ENCODE assay signal across 12 cellular contexts in the genomic region with DNA sequence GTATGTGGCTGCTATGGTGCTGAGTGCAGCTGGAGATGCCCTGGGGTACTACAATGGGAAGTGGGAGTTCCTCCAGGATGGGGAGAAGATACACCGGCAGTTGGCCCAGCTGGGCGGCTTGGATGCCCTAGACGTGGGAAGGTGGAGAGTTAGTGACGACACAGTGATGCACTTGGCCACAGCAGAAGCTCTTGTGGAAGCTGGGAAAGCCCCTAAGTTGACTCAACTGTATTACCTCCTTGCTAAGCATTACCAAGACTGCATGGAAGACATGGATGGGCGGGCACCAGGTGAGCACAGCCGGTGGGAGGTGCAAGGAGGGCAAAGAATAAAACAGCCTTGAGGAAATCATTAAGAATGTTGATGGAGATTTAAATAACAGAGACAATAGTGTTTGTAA. TPM values are rescaled to one million over a fixed set of nuclear protein-coding genes. Genes with fewer than 3 reads are reported as not detected.
DNase-seq lines count a peak whose midpoint lies in the region; ATAC-seq, FAIRE-seq and TF ChIP-seq lines count a peak whose summit lies in the region.
"Had no signal": no experiment of that assay in that cellular context is flagged by ENCODE, and none has a peak within 500 bp of the region (broad histone marks: within the 10 kb centered on the region; RNA-seq: fewer than 3 reads in every experiment).

No MANE protein-coding gene starts in this region.

- FAIRE-seq in D721Med (lab: Jason Lieb, UNC) = no peak
- FAIRE-seq: A204.1, H1 had no signal

- no peaks in the 10 kb centered on the region for H3K36me3 Mint-ChIP-seq in activated CD4-positive, alpha-beta T cell treated with anti-CD3 and anti-CD28 coated beads, Interleukin-2, amount 10 ng/mL, durations not matched to agents 24 days and 14 days (ENCODE audit: low read depth)

- ATAC-seq in HG02588 (IDR thresholded peaks at IDR 0.05; ENCODE audit: unreplicated experiment) (peak; percentile 38), HG02884 (IDR thresholded peaks at IDR 0.05; ENCODE audit: unreplicated experiment) (no peak)

- no peaks in the 10 kb centered on the region for H3K9me3 Mint-ChIP-seq in activated CD4-positive, alpha-beta T cell treated with anti-CD3 and anti-CD28 coated beads, Interleukin-2, amount 10 ng/mL, durations not matched to agents 24 days and 14 days
- H3K9me3 Mint-ChIP-seq: stimulated activated naive CD8-positive, alpha-beta T cell treated with anti-CD3 and anti-CD28 coated beads, Interleukin-15, Interleukin-2, amounts not matched to agents 100 ng/mL and 50 ng/mL, for 24 hours had no signal

- peak overlapping the region; percentile 9 for H3K27ac Mint-ChIP-seq in activated CD4-positive, alpha-beta T cell treated with anti-CD3 and anti-CD28 coated beads, Interleukin-2, amount 10 ng/mL, durations not matched to agents 24 days and 14 days
- H3K27ac Mint-ChIP-seq: stimulated activated naive CD8-positive, alpha-beta T cell treated with anti-CD3 and anti-CD28 coated beads, Interleukin-15, Interleukin-2, amounts not matched to agents 100 ng/mL and 50 ng/mL, for 24 hours had no signal

- DNase-seq in activated CD4-positive, alpha-beta T cell treated with anti-CD3 and anti-CD28 coated beads for 4 hours = peak; percentile 21 to 26
- no peak for DNase-seq in activated CD4-positive, alpha-beta T cell treated with anti-CD3 and anti-CD28 coated beads for 1 hour
- DNase-seq in activated CD4-positive, alpha-beta T cell treated with anti-CD3 and anti-CD28 coated beads, Interleukin-2, amount 10 ng/mL, durations not matched to agents 24 days and 14 days = peak; percentile 70
- peak; percentile 17 for DNase-seq in stimulated activated CD4-positive, alpha-beta T cell treated with anti-CD3 and anti-CD28 coated beads, Interleukin-2, amount 100 ng/mL, for 4 hours (ENCODE audit: low read depth)
- DNase-seq in islet precursor cell (no peak), D721Med (ENCODE audit: insufficient read length, low spot score) (no peak)
- DNase-seq: dermis blood vessel endothelial cell had no signal

- intact Hi-C loops in activated CD4-positive, alpha-beta T cell treated with anti-CD3 and anti-CD28 coated beads, Interleukin-2, amount 10 ng/mL, durations not matched to agents 24 days and 14 days (cut with micrococcal nuclease) = loop anchor here (5.0 kb wide), 1 partner anchor 55 kb away; no protein-coding TSS in a partner anchor

- no peak overlapping the region for H3K4me3 Mint-ChIP-seq in activated CD4-positive, alpha-beta T cell treated with anti-CD3 and anti-CD28 coated beads, Interleukin-2, amount 10 ng/mL, durations not matched to agents 24 days and 14 days
- H3K4me3 Mint-ChIP-seq: stimulated activated naive CD8-positive, alpha-beta T cell treated with anti-CD3 and anti-CD28 coated beads, Interleukin-15, Interleukin-2, amounts not matched to agents 100 ng/mL and 50 ng/mL, for 24 hours had no signal

- TF ChIP-seq CTCF in D721Med (IDR thresholded peaks at IDR 0.05; ENCODE audit: insufficient read depth, missing control alignments) = no peak

- H3K4me1 Mint-ChIP-seq in activated CD4-positive, alpha-beta T cell treated with anti-CD3 and anti-CD28 coated beads, Interleukin-2, amount 10 ng/mL, durations not matched to agents 24 days and 14 days = peaks cover 28% of the 10 kb centered on the region

- H3K27me3 Mint-ChIP-seq in activated CD4-positive, alpha-beta T cell treated with anti-CD3 and anti-CD28 coated beads, Interleukin-2, amount 10 ng/mL, durations not matched to agents 24 days and 14 days = no peaks in the 10 kb centered on the region
- H3K27me3 Mint-ChIP-seq: stimulated activated naive CD8-positive, alpha-beta T cell treated with anti-CD3 and anti-CD28 coated beads, Interleukin-15, Interleukin-2, amounts not matched to agents 100 ng/mL and 50 ng/mL, for 24 hours had no signal

RNA-seq across cellular contexts. Expression of a gene that starts 2.9 kb away (rescaled TPM):
- 3.6 and 4.2 TPM in 2 replicates for total RNA-seq in activated CD4-positive, alpha-beta T cell treated with anti-CD3 and anti-CD28 coated beads, Interleukin-2, amount 10 ng/mL, durations not matched to agents 24 days and 14 days

RNA-seq across cellular contexts. Expression of a gene that starts 15.5 kb away (rescaled TPM):
- total RNA-seq in activated CD4-positive, alpha-beta T cell treated with anti-CD3 and anti-CD28 coated beads, Interleukin-2, amount 10 ng/mL, durations not matched to agents 24 days and 14 days = 0.26 and 0.31 TPM in 2 replicates
- total RNA-seq: H1 had no signal

RNA-seq across cellular contexts. Expression of a gene that starts 22.8 kb away (rescaled TPM):
- 12.5 and 13.0 TPM in 2 replicates for total RNA-seq in activated CD4-positive, alpha-beta T cell treated with anti-CD3 and anti-CD28 coated beads, Interleukin-2, amount 10 ng/mL, durations not matched to agents 24 days and 14 days
- total RNA-seq: H1 had no signal

Comparison
In these comparisons a context has a peak if more than half of its experiments do, and no peak if none do; other contexts are left out.
1. DNase-seq: peak in activated CD4-positive, alpha-beta T cell treated with anti-CD3 and anti-CD28 coated beads for 4 hours (2 of 2), activated CD4-positive, alpha-beta T cell treated with anti-CD3 and anti-CD28 coated beads, Interleukin-2, amount 10 ng/mL, durations not matched to agents 24 days and 14 days (single experiment) and stimulated activated CD4-positive, alpha-beta T cell treated with anti-CD3 and anti-CD28 coated beads, Interleukin-2, amount 100 ng/mL, for 4 hours (single experiment); none in activated CD4-positive, alpha-beta T cell treated with anti-CD3 and anti-CD28 coated beads for 1 hour (single experiment), islet precursor cell (single experiment) and D721Med (single experiment).